Comparison of ENCODE assay signal across 39 cellular contexts in the genomic region with DNA sequence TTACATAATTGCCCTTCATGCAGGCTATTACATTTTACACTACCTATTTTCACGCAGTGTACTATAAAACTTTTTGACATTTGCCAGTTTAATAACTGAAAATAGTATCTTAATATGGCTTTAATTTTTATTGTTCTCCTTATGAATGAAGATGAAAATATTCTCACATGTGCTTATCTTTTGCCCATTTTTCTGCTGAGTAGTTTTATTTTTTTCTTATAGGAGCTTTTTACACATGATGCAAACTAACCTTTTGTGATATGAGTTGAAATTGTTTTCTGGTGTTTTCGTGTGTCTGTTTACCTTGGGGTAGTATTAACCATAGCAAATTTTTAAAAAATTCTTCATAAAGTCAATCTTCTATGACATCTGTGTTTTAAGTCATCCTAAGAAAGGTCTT. TPM values are rescaled to one million over a fixed set of nuclear protein-coding genes. Genes with fewer than 3 reads are reported as not detected.
"Had no signal": no experiment of that assay in that cellular context is flagged by ENCODE, and none has a peak within 500 bp of the region (broad histone marks: within the 10 kb centered on the region; RNA-seq: fewer than 3 reads in every experiment).

No MANE protein-coding gene starts in this region.

- FAIRE-seq: astrocyte, bronchial epithelial cell had no signal

- DNase-seq: activated effector memory CD4-positive, alpha-beta T cell treated with anti-CD3 and anti-CD28 coated beads, Interleukin-2, amount 50 U/mL, for 16 hours; activated effector memory CD4-positive, alpha-beta T cell treated with Interleukin-2 at 50 U/mL for 16 hours; activated gamma-delta T cell; activated gamma-delta T cell treated with Interleukin-2 at 50 U/mL for 16 hours; activated naive CD4-positive, alpha-beta T cell; activated naive CD4-positive, alpha-beta T cell treated with anti-CD3 and anti-CD28 coated beads for 36 hours; activated naive CD4-positive, alpha-beta T cell treated with anti-CD3 and anti-CD28 coated beads, Interleukin-2, amount 10 ng/mL, durations not matched to agents 7 days and 5 days; activated naive CD4-positive, alpha-beta T cell treated with anti-CD3 and anti-CD28 coated beads, Interleukin-2, amount 50 U/mL, for 16 hours; activated naive CD4-positive, alpha-beta T cell treated with Interleukin-2 at 50 U/mL for 16 hours; activated naive CD8-positive, alpha-beta T cell treated with anti-CD3 and anti-CD28 coated beads for 36 hours; activated naive CD8-positive, alpha-beta T cell treated with anti-CD3 and anti-CD28 coated beads, Interleukin-2, amount 10 ng/mL, durations not matched to agents 7 days and 5 days; activated naive CD8-positive, alpha-beta T cell treated with anti-CD3 and anti-CD28 coated beads, Interleukin-2, amount 50 U/mL, for 24 hours; activated T-cell treated with anti-CD3 and anti-CD28 coated beads, Interleukin-2, amount 50 U/mL, for 24 hours; activated T-cell treated with anti-CD3 and anti-CD28 coated beads, Interleukin-2, amount 50 U/mL, for 4 hours; activated T-cell treated with anti-CD3 and anti-CD28 coated beads, Interleukin-2, amount 50 U/mL, for 48 hours; activated T-cell treated with anti-CD3 and anti-CD28 coated beads, Interleukin-2, amount 50 U/mL, for 72 hours; adrenal gland; amniotic stem cell; amygdala; anterior cingulate cortex; aorta; body of pancreas; brain microvascular endothelial cell; caudate nucleus; central memory CD4-positive, alpha-beta T cell; cerebellar nuclear complex had no signal

- H3K27ac ChIP-seq: adrenal gland, ascending aorta, body of pancreas, brain microvascular endothelial cell, breast epithelium, cardiac muscle cell had no signal

- H3K27me3 ChIP-seq: adrenal gland, ascending aorta, body of pancreas, brain microvascular endothelial cell, breast epithelium, cardiac muscle cell had no signal

- H3K4me3 ChIP-seq: adrenal gland, ascending aorta, body of pancreas, breast epithelium, cardiac muscle cell had no signal

- ATAC-seq: activated naive CD4-positive, alpha-beta T cell treated with anti-CD3 and anti-CD28 coated beads, Interleukin-2, amount 50 U/mL, for 72 hours; activated naive CD8-positive, alpha-beta T cell treated with anti-CD3 and anti-CD28 coated beads, Interleukin-2, amount 50 U/mL, for 24 hours; activated T-cell treated with anti-CD3 and anti-CD28 coated beads, Interleukin-2, amount 50 U/mL, for 4 hours; activated T-cell treated with anti-CD3 and anti-CD28 coated beads, Interleukin-2, amount 50 U/mL, for 72 hours; activated T-helper 17 cell treated with anti-CD3 and anti-CD28 coated beads, Interleukin-2, amount 50 U/mL, for 72 hours; body of pancreas had no signal

- H3K36me3 ChIP-seq: adrenal gland, ascending aorta, brain microvascular endothelial cell, breast epithelium, cardiac muscle cell had no signal

- H3K9me3 ChIP-seq: adrenal gland, ascending aorta, body of pancreas, breast epithelium had no signal

- H3K4me1 ChIP-seq: adrenal gland, ascending aorta, breast epithelium had no signal

RNA-seq across cellular contexts. Expression of a gene that starts 26.3 kb away (rescaled TPM):
- total RNA-seq: activated naive CD4-positive, alpha-beta T cell treated with anti-CD3 and anti-CD28 coated beads for 36 hours; activated naive CD8-positive, alpha-beta T cell treated with anti-CD3 and anti-CD28 coated beads for 36 hours; activated T-cell treated with anti-CD3 and anti-CD28 coated beads, Interleukin-2, amount 50 U/mL, for 4 hours; activated T-helper 1 cell treated with anti-CD3 and anti-CD28 coated beads, Interleukin-12 subunit alpha, Interleukin-12 subunit beta, Interleukin-2, Interleukin-4 antibody, amounts not matched to agents 30 ng/mL and 10 ng/mL and 1 ng/mL, durations not matched to agents 14 hours and 24 hours and 36 hours; adrenal gland; ascending aorta; astrocyte; body of pancreas; bronchial epithelial cell; cardiac septum; chondrocyte had no signal
- polyA plus RNA-seq: adipose tissue, adrenal gland, aorta, cardiac muscle cell had no signal

RNA-seq across cellular contexts. Expression of a gene that starts 38.5 kb away (rescaled TPM):
- total RNA-seq: activated T-helper 1 cell treated with anti-CD3 and anti-CD28 coated beads, Interleukin-12 subunit alpha, Interleukin-12 subunit beta, Interleukin-2, Interleukin-4 antibody, amounts not matched to agents 30 ng/mL and 10 ng/mL and 1 ng/mL, durations not matched to agents 14 hours and 24 hours and 36 hours; ascending aorta; astrocyte; bronchial epithelial cell had no signal

RNA-seq across cellular contexts. Expression of a gene that starts 51.5 kb away (rescaled TPM):
- total RNA-seq: activated naive CD4-positive, alpha-beta T cell treated with anti-CD3 and anti-CD28 coated beads for 36 hours; activated naive CD4-positive, alpha-beta T cell treated with anti-CD3 and anti-CD28 coated beads, Interleukin-2, amount 50 U/mL, for 72 hours; activated naive CD8-positive, alpha-beta T cell treated with anti-CD3 and anti-CD28 coated beads for 36 hours; activated naive CD8-positive, alpha-beta T cell treated with anti-CD3 and anti-CD28 coated beads, Interleukin-2, amount 10 ng/mL, durations not matched to agents 7 days and 5 days; activated T-cell treated with anti-CD3 and anti-CD28 coated beads, Interleukin-2, amount 50 U/mL, for 4 hours; activated T-cell treated with anti-CD3 and anti-CD28 coated beads, Interleukin-2, amount 50 U/mL, for 72 hours; activated T-helper 1 cell treated with anti-CD3 and anti-CD28 coated beads, Interleukin-12 subunit alpha, Interleukin-12 subunit beta, Interleukin-2, Interleukin-4 antibody, amounts not matched to agents 30 ng/mL and 10 ng/mL and 1 ng/mL, durations not matched to agents 14 hours and 24 hours and 36 hours; activated T-helper 17 cell treated with anti-CD3 and anti-CD28 coated beads, Interleukin-2, amount 50 U/mL, for 72 hours; activated T-helper 2 cell treated with anti-CD3 and anti-CD28 coated beads, Interferon-gamma antibody, Interleukin-2, Interleukin-4, amounts not matched to agents 10 μg/mL and 5 μg/mL and 100 μg/mL, durations not matched to agents 14 hours and 24 hours and 36 hours; adrenal gland; aorta; ascending aorta; astrocyte; body of pancreas; breast epithelium; bronchial epithelial cell; cardiac muscle cell; cardiac septum; cerebellum; chondrocyte had no signal
- polyA plus RNA-seq: adipose tissue, adrenal gland, aorta, cardiac muscle cell had no signal
